In genomic region chr2:87415586-87416273, GRCh38 we compare ENCODE assay signal across 7 cellular contexts.
A peak's percentile ranks its signal among the peaks of the same experiment; 100 is the strongest.
DNase-seq lines count a peak whose midpoint lies in the region; ATAC-seq and TF ChIP-seq lines count a peak whose summit lies in the region.
"Not testable (repeated sequence)": the region's sequence is repeated elsewhere in the genome, so short reads cannot be mapped to it uniquely, and the experiment has no call there.

No MANE protein-coding gene starts in this region.

- DNase-seq in Peyer's patch (peak in 2 of 3 donors; percentile 39 to 45), endodermal cell (peak; percentile 39), right atrium auricular region (ENCODE audit: low spot score) (peak; percentile 54), right lobe of liver (peak; percentile 28 to 72 (median 52)), posterior vena cava (ENCODE audit: low spot score) (peak; percentile 81), upper lobe of left lung (peak; percentile 70 to 81)
- peak in 1 of 2 donors; percentile 18 for DNase-seq in central memory CD8-positive, alpha-beta T cell (ENCODE audit: low spot score in 2 of 2)

- not testable (repeated sequence) for H3K4me1 ChIP-seq in Peyer's patch; endodermal cell (ENCODE audit: control insufficient read depth, insufficient read depth, low read length); right atrium auricular region; right lobe of liver; upper lobe of left lung

- intact Hi-C loops in right lobe of liver (cut with DNase I); posterior vena cava (cut with DNase I): not testable (repeated sequence)

- WGBS in endodermal cell (ENCODE audit: insufficient coverage in 1 of 2, insufficient read length in 1 of 2), 2 experiments, result 7 to 28% methylated on average over 1 of the region's 1 CpG
- WGBS in right lobe of liver (ENCODE audit: insufficient coverage, low coverage, low lambda C conversion rate, missing lambda C conversion rate), result 60% methylated on average over 1 of the region's 1 CpG
- WGBS in upper lobe of left lung, 2 donors, result 15 to 75% methylated on average over 1 of the region's 1 CpG

- ATAC-seq in central memory CD8-positive, alpha-beta T cell (replicated peaks; ENCODE audit: extremely low read depth, poor library complexity, severe bottlenecking), result peak; percentile 11
- not testable (repeated sequence) for ATAC-seq in right lobe of liver; upper lobe of left lung (ENCODE audit: low FRiP score in 2 of 2)

- not testable (repeated sequence) for H3K27ac Mint-ChIP-seq in central memory CD8-positive, alpha-beta T cell (ENCODE audit: low read depth); endodermal cell

- not testable (repeated sequence) for H3K4me3 ChIP-seq in Peyer's patch; endodermal cell (ENCODE audit: low read length); right atrium auricular region; right lobe of liver; upper lobe of left lung

- not testable (repeated sequence) for H3K9me3 ChIP-seq in Peyer's patch; endodermal cell (ENCODE audit: control insufficient read depth, low read length); right atrium auricular region; right lobe of liver; upper lobe of left lung

- TF ChIP-seq EP300 in upper lobe of left lung (IDR thresholded peaks at IDR 0.05), result not testable (repeated sequence)

- not testable (repeated sequence) for H3K9me3 Mint-ChIP-seq in central memory CD8-positive, alpha-beta T cell; endodermal cell

- H3K9ac ChIP-seq in endodermal cell (ENCODE audit: extremely low read depth, low read length, poor library complexity, severe bottlenecking), result not testable (repeated sequence)

- not testable (repeated sequence) for H3K36me3 Mint-ChIP-seq in central memory CD8-positive, alpha-beta T cell (ENCODE audit: insufficient read depth); endodermal cell (ENCODE audit: low read depth)

- H3K4me3 Mint-ChIP-seq in central memory CD8-positive, alpha-beta T cell; endodermal cell: not testable (repeated sequence)

- TF ChIP-seq POLR2A in Peyer's patch (IDR thresholded peaks at IDR 0.05); right lobe of liver (IDR thresholded peaks at IDR 0.05); upper lobe of left lung (IDR thresholded peaks at IDR 0.05): not testable (repeated sequence)

- not testable (repeated sequence) for TF ChIP-seq CTCF in Peyer's patch (IDR thresholded peaks at IDR 0.05); endodermal cell (conservative IDR thresholded peaks at IDR 0.05); right atrium auricular region (IDR thresholded peaks at IDR 0.05); right lobe of liver (IDR thresholded peaks at IDR 0.05); upper lobe of left lung (IDR thresholded peaks at IDR 0.05)

- not testable (repeated sequence) for H3K27me3 Mint-ChIP-seq in central memory CD8-positive, alpha-beta T cell; endodermal cell (ENCODE audit: insufficient read depth)

- H3K4me1 Mint-ChIP-seq in central memory CD8-positive, alpha-beta T cell; endodermal cell: not testable (repeated sequence)

- not testable (repeated sequence) for H3K27ac ChIP-seq in Peyer's patch; endodermal cell (ENCODE audit: low read depth, low read length); right atrium auricular region; right lobe of liver; upper lobe of left lung

- not testable (repeated sequence) for H3K27me3 ChIP-seq in Peyer's patch; endodermal cell (ENCODE audit: control insufficient read depth, insufficient read depth, low read length, poor library complexity, severe bottlenecking); right atrium auricular region; right lobe of liver; upper lobe of left lung

- H3K36me3 ChIP-seq in Peyer's patch; endodermal cell (ENCODE audit: control insufficient read depth, insufficient read depth, low read length); right atrium auricular region; right lobe of liver; upper lobe of left lung: not testable (repeated sequence)
